ENCODE assay signal across 8 cellular contexts in the genomic region with DNA sequence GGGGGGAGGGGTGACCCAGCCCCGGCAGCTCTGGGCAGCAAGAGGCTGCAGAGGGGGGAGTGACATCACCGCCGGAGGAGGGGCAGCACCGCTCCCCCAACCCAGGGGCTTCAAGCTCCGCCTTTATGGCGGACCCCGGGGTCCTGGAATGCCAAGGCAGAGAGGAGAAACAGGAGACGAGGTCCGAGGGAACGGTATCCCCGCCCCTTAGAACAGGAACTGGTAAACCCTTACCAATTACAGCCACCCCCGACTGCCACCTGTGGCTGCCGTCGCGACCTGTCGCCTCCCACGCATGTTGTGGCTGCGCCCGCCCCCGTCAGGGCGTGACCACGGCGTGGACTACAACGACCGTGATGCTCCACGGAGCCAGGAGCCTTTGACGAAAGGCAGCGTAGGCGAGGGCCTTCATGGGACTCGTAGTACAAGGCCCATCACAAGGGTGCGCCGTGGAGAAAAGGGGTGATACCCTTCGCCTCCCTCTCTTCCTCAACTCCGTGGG. TPM values are rescaled to one million over a fixed set of nuclear protein-coding genes. Genes with fewer than 3 reads are reported as not detected.
DNase-seq lines count a peak whose midpoint lies in the region; ATAC-seq and TF ChIP-seq lines count a peak whose summit lies in the region.

No MANE protein-coding gene starts in this region.

- ATAC-seq in GM19324 (IDR thresholded peaks at IDR 0.05; ENCODE audit: low FRiP score, unreplicated experiment) = peak; percentile 55
- peak; percentile 36 for ATAC-seq in HG03571 (IDR thresholded peaks at IDR 0.05; ENCODE audit: unreplicated experiment)

- no peaks in the 10 kb centered on the region for H3K9me3 ChIP-seq in osteoblast (ENCODE audit: low read depth, low read length)

- H3K4me3 ChIP-seq in osteoblast (ENCODE audit: insufficient read depth, low read length) = peak overlapping the region; percentile 66

- DNase-seq in SHP77 treated with DMSO at 0.1 percent for 48 hours (lab: John Stamatoyannopoulos, UW) (peak; percentile 81), glomerular visceral epithelial cell (ENCODE audit: extremely low spot score) (peak; percentile 42), osteoblast (ENCODE audit: insufficient read length, low spot score, missing footprints) (peak; percentile 98), superior temporal gyrus (ENCODE audit: extremely low spot score) (peak; percentile 98)
- DNase-seq in activated naive CD4-positive, alpha-beta T cell treated with Interleukin-2 at 50 U/mL for 16 hours = peak; percentile 91

- no peaks in the 10 kb centered on the region for H3K79me2 ChIP-seq in osteoblast (ENCODE audit: insufficient read depth, low read length)

- H3K36me3 ChIP-seq in osteoblast (ENCODE audit: insufficient read depth, low read length) = no peaks in the 10 kb centered on the region

- H4K20me1 ChIP-seq in osteoblast (ENCODE audit: insufficient read depth, low read length) = no peaks in the 10 kb centered on the region

- peaks cover 36% of the 10 kb centered on the region for H3K27me3 ChIP-seq in osteoblast (ENCODE audit: insufficient read depth, low read length)

- TF ChIP-seq CTCF in C4-2B (conservative IDR thresholded peaks at IDR 0.05) (no peak), osteoblast (IDR thresholded peaks at IDR 0.05; ENCODE audit: extremely low read depth, low read depth, low read length) (no peak)

- peak overlapping the region; percentile 84 for H3K4me2 ChIP-seq in osteoblast (ENCODE audit: insufficient read depth, low read length)

- H3K27ac ChIP-seq in C4-2B = peak overlapping the region; percentile 72
- no peak overlapping the region for H3K27ac ChIP-seq in osteoblast (ENCODE audit: low read depth, low read length)

- H3K4me1 ChIP-seq in osteoblast (ENCODE audit: insufficient read depth, low read length) = peaks cover 9% of the 10 kb centered on the region

- peak overlapping the region; percentile 95 for H2AFZ ChIP-seq in osteoblast (ENCODE audit: low read length)

RNA-seq across cellular contexts. Expression of gene KCNC3, which starts 4.1 kb away (rescaled TPM):
- total RNA-seq in osteoblast = under 0.01 TPM in 1 of 2 replicates, not detected in the other

RNA-seq across cellular contexts. Expression of gene NAPSA, which starts 32.2 kb away (rescaled TPM):
- under 0.01 and 0.29 TPM in 2 replicates for total RNA-seq in osteoblast

RNA-seq across cellular contexts. Expression of gene NR1H2, which starts 43.0 kb away (rescaled TPM):
- total RNA-seq in osteoblast = 91.1 and 113 TPM in 2 replicates

RNA-seq across cellular contexts. Expression of gene POLD1, which starts 50.9 kb away (rescaled TPM):
- 14.7 and 15.6 TPM in 2 replicates for total RNA-seq in osteoblast

Comparison
In these comparisons a context has a peak if more than half of its experiments do, and no peak if none do; other contexts are left out.
1. DNase-seq: peak in every context shown above with its lines; median percentile 98 in osteoblast; 98 in superior temporal gyrus; 91 in activated naive CD4-positive, alpha-beta T cell treated with Interleukin-2 at 50 U/mL for 16 hours; 81 in SHP77 treated with DMSO at 0.1 percent for 48 hours; 42 in glomerular visceral epithelial cell.